In the genomic region with DNA sequence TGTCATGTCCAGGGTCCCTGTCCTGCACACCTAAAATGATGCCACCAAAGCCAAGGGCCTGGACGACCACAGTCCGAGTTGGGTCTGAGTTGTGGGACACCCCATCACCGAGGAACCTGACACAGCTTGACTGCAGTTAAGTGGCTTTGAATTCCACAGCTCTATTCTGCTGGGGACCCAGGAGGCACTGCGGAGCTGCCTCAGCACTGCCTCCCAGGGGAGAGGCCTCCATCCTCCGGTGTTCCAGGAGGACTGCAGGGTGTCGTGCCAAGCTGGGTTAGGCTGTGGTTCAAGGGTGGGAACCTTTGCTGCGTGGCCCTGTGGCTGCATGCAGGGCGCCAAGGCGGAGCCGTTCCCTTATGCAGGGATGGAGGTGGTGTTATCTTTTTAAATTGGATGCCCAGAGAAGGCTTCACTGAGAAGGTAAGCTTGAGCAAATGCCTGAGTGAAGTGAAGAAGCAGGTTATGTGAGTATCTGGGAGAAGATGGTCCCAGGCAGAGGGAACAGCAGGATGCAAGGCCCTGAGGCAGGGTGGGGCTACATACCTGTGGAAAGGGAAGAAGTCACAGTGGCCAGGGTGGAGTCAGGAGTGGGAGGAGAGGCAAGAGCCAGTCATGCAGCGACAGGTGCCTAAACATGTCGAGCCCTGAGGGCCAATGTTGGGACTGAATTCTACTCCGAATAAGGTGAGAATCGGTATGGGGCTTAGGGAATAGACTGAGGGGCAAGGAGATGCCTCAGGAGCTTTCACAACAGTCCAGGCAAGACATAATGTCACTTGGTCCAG, we compare ENCODE assay signal across 22 cellular contexts.
DNase-seq lines count a peak whose midpoint lies in the region; ATAC-seq, FAIRE-seq and TF ChIP-seq lines count a peak whose summit lies in the region.
"Had no signal": no experiment of that assay in that cellular context is flagged by ENCODE, and none has a peak within 500 bp of the region (broad histone marks: within the 10 kb centered on the region; RNA-seq: fewer than 3 reads in every experiment).

No MANE protein-coding gene starts in this region.

- ATAC-seq in Right ventricle myocardium inferior: no peak
- ATAC-seq in heart right ventricle: no peak
- no peak for ATAC-seq in HG02938 (IDR thresholded peaks at IDR 0.05; ENCODE audit: unreplicated experiment)
- ATAC-seq: heart left ventricle; PC-3; stimulated activated naive CD8-positive, alpha-beta T cell treated with anti-CD3 and anti-CD28 coated beads, Interleukin-15, amount 100 ng/mL, for 72 hours had no signal

- TF ChIP-seq CTCF in heart right ventricle (IDR thresholded peaks at IDR 0.05): no peak
- TF ChIP-seq CTCF in coronary artery (IDR thresholded peaks at IDR 0.05): no peak

- H4K8ac ChIP-seq in neuronal stem cell (ENCODE audit: low read depth, low read length) (no peak overlapping the region), mesenchymal stem cell (ENCODE audit: low read length) (no peak overlapping the region)

- H3K4me3 ChIP-seq in heart right ventricle (no peak overlapping the region), coronary artery (no peak overlapping the region), neuronal stem cell (ENCODE audit: low read length in 2 of 2) (no peak overlapping the region), mesenchymal stem cell (ENCODE audit: insufficient read depth in 1 of 2, low read depth in 1 of 2, low read length in 2 of 2) (no peak overlapping the region)
- H3K4me3 ChIP-seq: adrenal gland; BLaER1 treated with 17β-estradiol and CSF1 and Interleukin-3, amounts not matched to agents 10 nM and 100 nM; heart left ventricle; SJCRH30; transverse colon had no signal

- H3K9me3 ChIP-seq in heart right ventricle: no peaks in the 10 kb centered on the region
- no peaks in the 10 kb centered on the region for H3K9me3 ChIP-seq in neuronal stem cell (replicated peaks in 1 of 2; ENCODE audit: control insufficient read depth in 2 of 2, insufficient read depth in 1 of 2, low read depth in 1 of 2, low read length in 2 of 2)
- no peaks in the 10 kb centered on the region for H3K9me3 ChIP-seq in mesenchymal stem cell (ENCODE audit: control insufficient read depth, low read length)
- H3K9me3 ChIP-seq: adrenal gland; BLaER1 treated with 17β-estradiol and CSF1 and Interleukin-3, amounts not matched to agents 10 nM and 100 nM; heart left ventricle; transverse colon had no signal

- no peak overlapping the region for H2BK5ac ChIP-seq in neuronal stem cell (ENCODE audit: low read length)
- H2BK5ac ChIP-seq in mesenchymal stem cell (ENCODE audit: low read depth, low read length, poor library complexity, severe bottlenecking): no peak overlapping the region

- no peak overlapping the region for H3K23ac ChIP-seq in neuronal stem cell (ENCODE audit: low read depth, low read length, poor library complexity)
- no peak overlapping the region for H3K23ac ChIP-seq in mesenchymal stem cell (ENCODE audit: low read length in 2 of 2)

- no peak overlapping the region for H3K27ac ChIP-seq in heart right ventricle
- no peak overlapping the region for H3K27ac ChIP-seq in coronary artery
- no peak overlapping the region for H3K27ac ChIP-seq in neuronal stem cell (replicated peaks; ENCODE audit: low read length)
- H3K27ac ChIP-seq in mesenchymal stem cell (ENCODE audit: low read length, poor library complexity, severe bottlenecking): no peak overlapping the region
- H3K27ac ChIP-seq: adrenal gland; BLaER1 treated with 17β-estradiol and CSF1 and Interleukin-3, amounts not matched to agents 10 nM and 100 nM; brain microvascular endothelial cell; heart left ventricle; SJCRH30; transverse colon had no signal

- H3K27me3 ChIP-seq in heart right ventricle (peaks cover 0 to 25% (median 7%) of the 10 kb centered on the region in 7 donors), neuronal stem cell (ENCODE audit: control insufficient read depth in 3 of 3, insufficient read depth in 3 of 3, low read depth in 1 of 3, low read length in 3 of 3) (no peaks in the 10 kb centered on the region), mesenchymal stem cell (ENCODE audit: control insufficient read depth in 1 of 2, insufficient read depth in 1 of 2, low read length in 2 of 2) (peaks cover 24 to 62% of the 10 kb centered on the region in 2 experiments)
- H3K27me3 ChIP-seq: BLaER1 treated with 17β-estradiol and CSF1 and Interleukin-3, amounts not matched to agents 10 nM and 100 nM; brain microvascular endothelial cell; SJCRH30 had no signal

- H3K79me1 ChIP-seq in neuronal stem cell (ENCODE audit: low read depth, low read length) (no peaks in the 10 kb centered on the region), mesenchymal stem cell (replicated peaks; ENCODE audit: low read length, poor library complexity, severe bottlenecking) (no peaks in the 10 kb centered on the region)

- DNase-seq in Right ventricle myocardium inferior (ENCODE audit: missing footprints): peak; percentile 35
- no peak for DNase-seq in heart right ventricle
- peak; percentile 55 for DNase-seq in coronary artery (ENCODE audit: low spot score)
- DNase-seq in neuronal stem cell (ENCODE audit: low spot score): no peak
- DNase-seq in urothelium cell line (ENCODE audit: low spot score): no peak
- no peak for DNase-seq in mesenchymal stem cell
- DNase-seq in GOT3 (lab: John Stamatoyannopoulos, UW): no peak
- DNase-seq: ACHN; activated CD8-positive, alpha-beta memory T cell treated with anti-CD3 and anti-CD28 coated beads, Interleukin-2, amount 50 U/mL, for 4 hours; adrenal gland; brain microvascular endothelial cell; HFFc6; NCI-H1694; NCI-H526 treated with DMSO at 0.1 percent for 48 hours; PC-3; SJCRH30; stimulated activated naive CD8-positive, alpha-beta T cell treated with anti-CD3 and anti-CD28 coated beads, Interleukin-15, amount 100 ng/mL, for 72 hours; T-helper 1 cell; transverse colon had no signal

- H2BK120ac ChIP-seq in neuronal stem cell (ENCODE audit: low read depth, low read length) (no peak overlapping the region), mesenchymal stem cell (ENCODE audit: low read depth, low read length) (no peak overlapping the region)

- no peak overlapping the region for H4K91ac ChIP-seq in neuronal stem cell (ENCODE audit: low read depth, low read length, poor library complexity)
- no peak overlapping the region for H4K91ac ChIP-seq in mesenchymal stem cell (ENCODE audit: low read length)

- no peak overlapping the region for H2AK5ac ChIP-seq in neuronal stem cell (ENCODE audit: low read depth, low read length)
- no peak overlapping the region for H2AK5ac ChIP-seq in mesenchymal stem cell (ENCODE audit: low read length, severe bottlenecking)

- H3K9ac ChIP-seq in neuronal stem cell (ENCODE audit: low read depth, low read length, poor library complexity) (no peak overlapping the region), mesenchymal stem cell (ENCODE audit: low read length) (no peak overlapping the region)
- H3K9ac ChIP-seq: BLaER1 treated with 17β-estradiol and CSF1 and Interleukin-3, amounts not matched to agents 10 nM and 100 nM had no signal

- 78% methylated on average over 14 of the region's 14 CpGs for WGBS in heart right ventricle, 2 donors
- no CpG with 5 or more reads among the region's 14 CpGs for WGBS in neuronal stem cell (ENCODE audit: extremely low coverage in 2 of 2, insufficient read length in 2 of 2, insufficient replicate concordance in 1 of 2), 2 donors
- WGBS in mesenchymal stem cell: 83% methylated on average over 14 of the region's 14 CpGs

- H2BK12ac ChIP-seq in neuronal stem cell (ENCODE audit: low read length): no peak overlapping the region
- no peak overlapping the region for H2BK12ac ChIP-seq in mesenchymal stem cell (ENCODE audit: low read length in 2 of 2)

- H2AFZ ChIP-seq in neuronal stem cell (ENCODE audit: low read length): peak overlapping the region; percentile 12
- H2AFZ ChIP-seq in mesenchymal stem cell (ENCODE audit: low read depth, low read length): no peak overlapping the region

- H3K14ac ChIP-seq in neuronal stem cell (ENCODE audit: low read length) (no peak overlapping the region), mesenchymal stem cell (ENCODE audit: low read length in 2 of 2) (no peak overlapping the region)

- H2BK15ac ChIP-seq in neuronal stem cell (ENCODE audit: low read length) (no peak overlapping the region), mesenchymal stem cell (ENCODE audit: low read depth, poor library complexity, severe bottlenecking) (no peak overlapping the region)

- no peaks in the 10 kb centered on the region for H3K36me3 ChIP-seq in heart right ventricle
- no peaks in the 10 kb centered on the region for H3K36me3 ChIP-seq in neuronal stem cell (replicated peaks in 1 of 2; ENCODE audit: control insufficient read depth in 2 of 2, insufficient read depth in 2 of 2, low read length in 2 of 2)
- no peaks in the 10 kb centered on the region for H3K36me3 ChIP-seq in mesenchymal stem cell (ENCODE audit: control insufficient read depth in 1 of 2, insufficient read depth in 2 of 2, low read depth in 1 of 2, low read length in 2 of 2)
- H3K36me3 ChIP-seq: adrenal gland; BLaER1 treated with 17β-estradiol and CSF1 and Interleukin-3, amounts not matched to agents 10 nM and 100 nM; brain microvascular endothelial cell; heart left ventricle; SJCRH30; transverse colon had no signal

- FAIRE-seq in urothelium cell line (lab: Jason Lieb, UNC): peak; percentile 17

- no peaks in the 10 kb centered on the region for H3K4me1 ChIP-seq in heart right ventricle
- peaks cover 0 to 13% of the 10 kb centered on the region in 2 donors for H3K4me1 ChIP-seq in neuronal stem cell (ENCODE audit: control insufficient read depth in 2 of 2, insufficient read depth in 1 of 2, low read depth in 1 of 2, low read length in 2 of 2)
- no peaks in the 10 kb centered on the region for H3K4me1 ChIP-seq in mesenchymal stem cell (ENCODE audit: control insufficient read depth, insufficient read depth, low read depth, low read length)
- H3K4me1 ChIP-seq: adrenal gland; BLaER1 treated with 17β-estradiol and CSF1 and Interleukin-3, amounts not matched to agents 10 nM and 100 nM; heart left ventricle; SJCRH30; transverse colon had no signal

- intact Hi-C loops in Right ventricle myocardium inferior (cut with DNase I) (no loop called here), heart right ventricle (cut with DNase I) (loop anchor here in 2 of 10 donors (5.0 to 10.0 kb wide), 2 partner anchors 461 to 693 kb away; partner anchors contain the start of gene PLXNA1 (in 1 of the 2))

- H3K4ac ChIP-seq in neuronal stem cell (ENCODE audit: low read length) (no peak overlapping the region), mesenchymal stem cell (ENCODE audit: low read depth in 1 of 2, low read length in 2 of 2) (no peak overlapping the region)

- H3K18ac ChIP-seq in neuronal stem cell (ENCODE audit: low read length): peak overlapping the region; percentile 64
- H3K18ac ChIP-seq in mesenchymal stem cell (ENCODE audit: low read depth in 1 of 2, low read length in 2 of 2): no peak overlapping the region

- H3K4me2 ChIP-seq in neuronal stem cell (ENCODE audit: insufficient read depth, low read length, poor library complexity, severe bottlenecking) (no peak overlapping the region), mesenchymal stem cell (ENCODE audit: low read length, poor library complexity, severe bottlenecking) (no peak overlapping the region)
- H3K4me2 ChIP-seq: BLaER1 treated with 17β-estradiol and CSF1 and Interleukin-3, amounts not matched to agents 10 nM and 100 nM had no signal

Comparison
In these comparisons a context has a peak if more than half of its experiments do, and no peak if none do; other contexts are left out.
1. DNase-seq: peak in Right ventricle myocardium inferior (single experiment) and coronary artery (single experiment); none in heart right ventricle (0 of 2), neuronal stem cell (single experiment), urothelium cell line (single experiment), mesenchymal stem cell (single experiment) and GOT3 (single experiment).